ENCODE assay signal across 8 cellular contexts in the genomic region with DNA sequence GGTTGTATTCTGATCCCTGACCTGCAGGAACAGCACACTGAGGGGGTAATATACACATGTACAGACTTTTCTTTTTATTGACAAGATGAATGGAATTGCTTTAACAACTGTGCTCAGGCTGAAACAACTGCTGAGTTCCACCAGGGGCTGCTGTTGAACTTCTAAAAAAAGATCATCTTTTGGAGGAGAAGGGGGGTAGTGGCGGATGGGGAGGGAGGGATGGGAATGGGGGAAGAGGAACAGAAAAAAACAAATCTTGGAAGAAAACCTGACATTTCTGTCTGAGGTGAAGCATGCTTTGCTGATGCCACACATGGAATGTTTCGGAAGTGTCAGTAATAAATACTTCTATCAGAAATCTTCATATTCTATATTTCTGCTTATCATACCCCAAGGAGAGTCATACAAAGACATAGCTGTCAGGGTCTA.
DNase-seq lines count a peak whose midpoint lies in the region; ATAC-seq and TF ChIP-seq lines count a peak whose summit lies in the region.

No MANE protein-coding gene starts in this region.

- DNase-seq in SHP77 (lab: John Stamatoyannopoulos, UW) (peak; percentile 19 to 48), SHP77 treated with DMSO at 0.1 percent for 48 hours (lab: John Stamatoyannopoulos, UW) (no peak), NCI-H526 (lab: John Stamatoyannopoulos, UW) (peak; percentile 37 to 74), endodermal cell (peak; percentile 68)
- no peak for DNase-seq in activated T-cell treated with anti-CD3 and anti-CD28 coated beads, Interleukin-2, amount 50 U/mL, for 4 hours
- no peak for DNase-seq in stimulated activated naive B cell treated with anti-CD40 and anti-IgM and Interleukin-4, amounts not matched to agents 10 μg/mL and 1 μg/mL and 100 μg/mL, for 72 hours

- TF ChIP-seq CTCF in endodermal cell (conservative IDR thresholded peaks at IDR 0.05): peak; percentile 81
- peak; percentile 49 to 64 (median 54) for TF ChIP-seq CTCF in nephron (IDR thresholded peaks at IDR 0.05; ENCODE audit: unreplicated experiment in 3 of 3)

- H3K4me1 Mint-ChIP-seq in endodermal cell (peaks cover 24% of the 10 kb centered on the region), nephron (peaks cover 15% of the 10 kb centered on the region)
- H3K4me1 Mint-ChIP-seq in activated T-cell treated with anti-CD3 and anti-CD28 coated beads, Interleukin-2, amount 50 U/mL, for 4 hours (ENCODE audit: low read depth): no peaks in the 10 kb centered on the region
- no peaks in the 10 kb centered on the region for H3K4me1 Mint-ChIP-seq in stimulated activated naive B cell treated with anti-CD40 and anti-IgM and Interleukin-4, amounts not matched to agents 10 μg/mL and 1 μg/mL and 100 μg/mL, for 72 hours

- H3K36me3 Mint-ChIP-seq in endodermal cell (ENCODE audit: low read depth): no peaks in the 10 kb centered on the region
- no peaks in the 10 kb centered on the region for H3K36me3 Mint-ChIP-seq in nephron (ENCODE audit: low read depth)
- no peaks in the 10 kb centered on the region for H3K36me3 Mint-ChIP-seq in activated T-cell treated with anti-CD3 and anti-CD28 coated beads, Interleukin-2, amount 50 U/mL, for 4 hours (ENCODE audit: insufficient read depth)
- no peaks in the 10 kb centered on the region for H3K36me3 Mint-ChIP-seq in stimulated activated naive B cell treated with anti-CD40 and anti-IgM and Interleukin-4, amounts not matched to agents 10 μg/mL and 1 μg/mL and 100 μg/mL, for 72 hours

- H3K36me3 ChIP-seq in endodermal cell (ENCODE audit: control insufficient read depth, insufficient read depth, low read length): no peaks in the 10 kb centered on the region

- peaks cover 4% of the 10 kb centered on the region for H3K4me1 ChIP-seq in endodermal cell (ENCODE audit: control insufficient read depth, insufficient read depth, low read length)

- ATAC-seq in activated T-cell treated with anti-CD3 and anti-CD28 coated beads, Interleukin-2, amount 50 U/mL, for 4 hours: no peak
- ATAC-seq in HG02970 (IDR thresholded peaks at IDR 0.05; ENCODE audit: low FRiP score, unreplicated experiment): no peak
- no peak for ATAC-seq in stimulated activated naive B cell treated with anti-CD40 and anti-IgM and Interleukin-4, amounts not matched to agents 10 μg/mL and 1 μg/mL and 100 μg/mL, for 72 hours (replicated peaks)

- WGBS in endodermal cell (ENCODE audit: insufficient coverage in 1 of 2, insufficient read length in 1 of 2), 2 experiments: 72 to 83% methylated on average over 1 to 2 of the region's 2 CpGs

- H3K4me3 Mint-ChIP-seq in endodermal cell (no peak overlapping the region), nephron (no peak overlapping the region)
- H3K4me3 Mint-ChIP-seq in activated T-cell treated with anti-CD3 and anti-CD28 coated beads, Interleukin-2, amount 50 U/mL, for 4 hours: no peak overlapping the region
- no peak overlapping the region for H3K4me3 Mint-ChIP-seq in stimulated activated naive B cell treated with anti-CD40 and anti-IgM and Interleukin-4, amounts not matched to agents 10 μg/mL and 1 μg/mL and 100 μg/mL, for 72 hours

- H3K27me3 Mint-ChIP-seq in endodermal cell (ENCODE audit: insufficient read depth) (no peaks in the 10 kb centered on the region), nephron (ENCODE audit: low read depth) (no peaks in the 10 kb centered on the region)
- H3K27me3 Mint-ChIP-seq in activated T-cell treated with anti-CD3 and anti-CD28 coated beads, Interleukin-2, amount 50 U/mL, for 4 hours (ENCODE audit: low read depth): peaks cover 10% of the 10 kb centered on the region
- H3K27me3 Mint-ChIP-seq in stimulated activated naive B cell treated with anti-CD40 and anti-IgM and Interleukin-4, amounts not matched to agents 10 μg/mL and 1 μg/mL and 100 μg/mL, for 72 hours: peaks cover 8 to 9% of the 10 kb centered on the region in 2 donors

- no peak overlapping the region for H3K27ac ChIP-seq in endodermal cell (ENCODE audit: low read depth, low read length)

- no peaks in the 10 kb centered on the region for H3K9me3 ChIP-seq in endodermal cell (ENCODE audit: control insufficient read depth, low read length)

- no peak overlapping the region for H3K9ac ChIP-seq in endodermal cell (ENCODE audit: extremely low read depth, low read length, poor library complexity, severe bottlenecking)

- H3K27ac Mint-ChIP-seq in endodermal cell (no peak overlapping the region), nephron (no peak overlapping the region)
- H3K27ac Mint-ChIP-seq in stimulated activated naive B cell treated with anti-CD40 and anti-IgM and Interleukin-4, amounts not matched to agents 10 μg/mL and 1 μg/mL and 100 μg/mL, for 72 hours: no peak overlapping the region

- no peaks in the 10 kb centered on the region for H3K9me3 Mint-ChIP-seq in endodermal cell
- no peaks in the 10 kb centered on the region for H3K9me3 Mint-ChIP-seq in nephron
- H3K9me3 Mint-ChIP-seq in activated T-cell treated with anti-CD3 and anti-CD28 coated beads, Interleukin-2, amount 50 U/mL, for 4 hours: no peaks in the 10 kb centered on the region
- H3K9me3 Mint-ChIP-seq in stimulated activated naive B cell treated with anti-CD40 and anti-IgM and Interleukin-4, amounts not matched to agents 10 μg/mL and 1 μg/mL and 100 μg/mL, for 72 hours: no peaks in the 10 kb centered on the region

- no peak overlapping the region for H3K4me3 ChIP-seq in endodermal cell (ENCODE audit: low read length)

- no peaks in the 10 kb centered on the region for H3K27me3 ChIP-seq in endodermal cell (ENCODE audit: control insufficient read depth, insufficient read depth, low read length, poor library complexity, severe bottlenecking)

Comparison
In these comparisons a context has a peak if more than half of its experiments do, and no peak if none do; other contexts are left out.
1. DNase-seq: peak in SHP77 (2 of 2), NCI-H526 (2 of 2) and endodermal cell (single experiment); none in SHP77 treated with DMSO at 0.1 percent for 48 hours (single experiment), activated T-cell treated with anti-CD3 and anti-CD28 coated beads, Interleukin-2, amount 50 U/mL, for 4 hours (single experiment) and stimulated activated naive B cell treated with anti-CD40 and anti-IgM and Interleukin-4, amounts not matched to agents 10 μg/mL and 1 μg/mL and 100 μg/mL, for 72 hours (single experiment).